In genomic region chr21:18069875-18070274, GRCh38 we compare ENCODE assay signal across 28 cellular contexts.
"Had no signal": no experiment of that assay in that cellular context is flagged by ENCODE, and none has a peak within 500 bp of the region (broad histone marks: within the 10 kb centered on the region; RNA-seq: fewer than 3 reads in every experiment).

No MANE protein-coding gene starts in this region.

- H3K9me3 ChIP-seq: stomach, suprapubic skin, testis, thoracic aorta, thyroid gland, tibial artery, tibial nerve, transverse colon, upper lobe of left lung, upper lobe of right lung, uterus, vagina had no signal

- H3K4me3 ChIP-seq: stomach, suprapubic skin, testis, thoracic aorta, thyroid gland, tibial artery, tibial nerve, transverse colon, upper lobe of left lung, upper lobe of right lung, uterus, vagina had no signal

- H3K36me3 Mint-ChIP-seq: stimulated activated effector memory CD8-positive, alpha-beta T cell treated with anti-CD3 and anti-CD28 coated beads, Interleukin-12 subunit alpha, Interleukin-12 subunit beta, amount 100 ng/mL, for 72 hours; stimulated activated memory B cell treated with anti-CD40 and anti-IgM and Interleukin-4, amounts not matched to agents 10 μg/mL and 1 μg/mL and 100 μg/mL, for 72 hours; stimulated activated naive B cell treated with anti-CD40 and anti-IgM and Interleukin-4, amounts not matched to agents 10 μg/mL and 1 μg/mL and 100 μg/mL, for 72 hours had no signal

- H3K27ac Mint-ChIP-seq: stimulated activated effector memory CD8-positive, alpha-beta T cell treated with anti-CD3 and anti-CD28 coated beads, Interleukin-12 subunit alpha, Interleukin-12 subunit beta, amount 100 ng/mL, for 72 hours; stimulated activated memory B cell treated with anti-CD40 and anti-IgM and Interleukin-4, amounts not matched to agents 10 μg/mL and 1 μg/mL and 100 μg/mL, for 72 hours; stimulated activated naive B cell treated with anti-CD40 and anti-IgM and Interleukin-4, amounts not matched to agents 10 μg/mL and 1 μg/mL and 100 μg/mL, for 72 hours; stimulated activated naive CD8-positive, alpha-beta T cell treated with anti-CD3 and anti-CD28 coated beads, Interleukin-15, amount 100 ng/mL, for 72 hours; stimulated activated naive CD8-positive, alpha-beta T cell treated with anti-CD3 and anti-CD28 coated beads, Interleukin-15, Interleukin-2, amounts not matched to agents 100 ng/mL and 50 ng/mL, for 24 hours had no signal

- H3K36me3 ChIP-seq: stomach, suprapubic skin, thoracic aorta, thyroid gland, tibial artery, tibial nerve, transverse colon, upper lobe of left lung, upper lobe of right lung, uterus, vagina had no signal

- FAIRE-seq: urothelium cell line had no signal

- H3K27me3 Mint-ChIP-seq: stimulated activated memory B cell treated with anti-CD40 and anti-IgM and Interleukin-4, amounts not matched to agents 10 μg/mL and 1 μg/mL and 100 μg/mL, for 72 hours; stimulated activated naive B cell treated with anti-CD40 and anti-IgM and Interleukin-4, amounts not matched to agents 10 μg/mL and 1 μg/mL and 100 μg/mL, for 72 hours; stimulated activated naive CD8-positive, alpha-beta T cell treated with anti-CD3 and anti-CD28 coated beads, Interleukin-15, amount 100 ng/mL, for 72 hours; stimulated activated naive CD8-positive, alpha-beta T cell treated with anti-CD3 and anti-CD28 coated beads, Interleukin-15, Interleukin-2, amounts not matched to agents 100 ng/mL and 50 ng/mL, for 24 hours had no signal

- H3K4me3 Mint-ChIP-seq: stimulated activated effector memory CD8-positive, alpha-beta T cell treated with anti-CD3 and anti-CD28 coated beads, Interleukin-12 subunit alpha, Interleukin-12 subunit beta, amount 100 ng/mL, for 72 hours; stimulated activated memory B cell treated with anti-CD40 and anti-IgM and Interleukin-4, amounts not matched to agents 10 μg/mL and 1 μg/mL and 100 μg/mL, for 72 hours; stimulated activated naive B cell treated with anti-CD40 and anti-IgM and Interleukin-4, amounts not matched to agents 10 μg/mL and 1 μg/mL and 100 μg/mL, for 72 hours; stimulated activated naive CD8-positive, alpha-beta T cell treated with anti-CD3 and anti-CD28 coated beads, Interleukin-15, amount 100 ng/mL, for 72 hours; stimulated activated naive CD8-positive, alpha-beta T cell treated with anti-CD3 and anti-CD28 coated beads, Interleukin-15, Interleukin-2, amounts not matched to agents 100 ng/mL and 50 ng/mL, for 24 hours had no signal

- DNase-seq: stimulated activated CD4-positive, alpha-beta T cell treated with anti-CD3 and anti-CD28 coated beads, Interleukin-2, amount 100 ng/mL, for 48 hours; stimulated activated CD4-positive, alpha-beta T cell treated with anti-CD3 and anti-CD28 coated beads, Interleukin-4, amount 100 ng/mL, for 1 hour; stimulated activated CD4-positive, alpha-beta T cell treated with anti-CD3 and anti-CD28 coated beads, Interleukin-4, amount 100 ng/mL, for 24 hours; stimulated activated CD4-positive, alpha-beta T cell treated with anti-CD3 and anti-CD28 coated beads, Interleukin-4, amount 100 ng/mL, for 4 hours; stimulated activated CD8-positive, alpha-beta memory T cell treated with anti-CD3 and anti-CD28 coated beads, Interleukin-4, amount 100 ng/mL, for 48 hours; stimulated activated naive B cell treated with anti-CD40 and anti-IgM and Interleukin-4, amounts not matched to agents 10 μg/mL and 1 μg/mL and 100 μg/mL, for 72 hours; stimulated activated naive CD4-positive, alpha-beta T cell; stimulated activated naive CD4-positive, alpha-beta T cell treated with Interleukin-2 at 50 U/mL for 16 hours; stimulated activated naive CD8-positive, alpha-beta T cell treated with anti-CD3 and anti-CD28 coated beads, Interleukin-15, amount 100 ng/mL, for 72 hours; stimulated activated naive CD8-positive, alpha-beta T cell treated with anti-CD3 and anti-CD28 coated beads, Interleukin-15, Interleukin-2, amounts not matched to agents 100 U/mL and 50 U/mL, for 24 hours; stomach; substantia nigra; testis; thyroid gland; tibial artery; transverse colon; trophoblast cell; upper lobe of left lung; upper lobe of right lung; uterus had no signal

- H3K9me3 Mint-ChIP-seq: stimulated activated effector memory CD8-positive, alpha-beta T cell treated with anti-CD3 and anti-CD28 coated beads, Interleukin-12 subunit alpha, Interleukin-12 subunit beta, amount 100 ng/mL, for 72 hours; stimulated activated naive B cell treated with anti-CD40 and anti-IgM and Interleukin-4, amounts not matched to agents 10 μg/mL and 1 μg/mL and 100 μg/mL, for 72 hours; stimulated activated naive CD8-positive, alpha-beta T cell treated with anti-CD3 and anti-CD28 coated beads, Interleukin-15, amount 100 ng/mL, for 72 hours; stimulated activated naive CD8-positive, alpha-beta T cell treated with anti-CD3 and anti-CD28 coated beads, Interleukin-15, Interleukin-2, amounts not matched to agents 100 ng/mL and 50 ng/mL, for 24 hours had no signal

- ATAC-seq: stimulated activated effector memory CD8-positive, alpha-beta T cell treated with anti-CD3 and anti-CD28 coated beads, Interleukin-12 subunit alpha, Interleukin-12 subunit beta, amount 100 ng/mL, for 72 hours; stimulated activated memory B cell treated with anti-CD40 and anti-IgM and Interleukin-4, amounts not matched to agents 10 μg/mL and 1 μg/mL and 100 μg/mL, for 72 hours; stimulated activated naive B cell treated with anti-CD40 and anti-IgM and Interleukin-4, amounts not matched to agents 10 μg/mL and 1 μg/mL and 100 μg/mL, for 72 hours; stimulated activated naive CD8-positive, alpha-beta T cell treated with anti-CD3 and anti-CD28 coated beads, Interleukin-15, amount 100 ng/mL, for 72 hours; stimulated activated naive CD8-positive, alpha-beta T cell treated with anti-CD3 and anti-CD28 coated beads, Interleukin-15, Interleukin-2, amounts not matched to agents 100 U/mL and 50 U/mL, for 24 hours; upper lobe of right lung had no signal

- H3K4me1 Mint-ChIP-seq: stimulated activated effector memory CD8-positive, alpha-beta T cell treated with anti-CD3 and anti-CD28 coated beads, Interleukin-12 subunit alpha, Interleukin-12 subunit beta, amount 100 ng/mL, for 72 hours; stimulated activated memory B cell treated with anti-CD40 and anti-IgM and Interleukin-4, amounts not matched to agents 10 μg/mL and 1 μg/mL and 100 μg/mL, for 72 hours; stimulated activated naive CD8-positive, alpha-beta T cell treated with anti-CD3 and anti-CD28 coated beads, Interleukin-15, amount 100 ng/mL, for 72 hours had no signal

- H3K4me1 ChIP-seq: stomach, suprapubic skin, testis, thyroid gland, tibial artery, tibial nerve, transverse colon, upper lobe of left lung, upper lobe of right lung, uterus, vagina had no signal

- H3K27ac ChIP-seq: stomach, suprapubic skin, testis, thoracic aorta, thyroid gland, tibial artery, tibial nerve, transverse colon, upper lobe of left lung, upper lobe of right lung, uterus, vagina had no signal

- H3K27me3 ChIP-seq: stomach, suprapubic skin, testis, thyroid gland, tibial artery, tibial nerve, transverse colon, upper lobe of left lung, upper lobe of right lung, uterus, vagina had no signal
